ENCODE assay signal across 9 cellular contexts in the genomic region with DNA sequence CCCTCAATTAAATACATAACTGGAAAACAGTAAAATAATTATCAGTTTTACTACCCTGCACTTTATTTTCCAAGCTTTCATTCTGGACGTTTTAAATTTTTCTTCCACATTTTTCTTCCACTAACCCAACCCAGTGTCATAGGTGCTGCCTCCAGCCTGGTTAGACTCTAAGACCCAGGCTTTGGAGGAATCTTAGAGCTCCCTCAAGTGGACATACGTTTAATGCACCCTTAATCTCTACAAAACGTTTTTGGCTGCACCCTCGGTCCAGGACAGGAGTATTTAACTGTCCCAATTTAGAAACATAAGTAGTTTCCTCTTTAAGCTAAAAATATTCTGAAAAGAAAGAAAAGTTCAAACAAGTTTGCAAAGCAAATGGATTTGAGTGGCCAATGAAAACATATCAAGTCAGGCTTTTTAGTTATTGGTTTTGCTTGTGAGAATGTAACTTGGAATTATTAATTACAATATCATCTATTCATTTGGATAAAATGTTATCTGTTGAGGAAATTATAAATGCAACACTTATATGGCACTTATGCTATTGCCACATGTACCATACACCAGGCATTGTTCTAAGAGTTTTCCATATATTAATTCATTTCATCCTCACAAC. TPM values are rescaled to one million over a fixed set of nuclear protein-coding genes. Genes with fewer than 3 reads are reported as not detected.
A peak's percentile ranks its signal among the peaks of the same experiment; 100 is the strongest.
DNase-seq lines count a peak whose midpoint lies in the region; ATAC-seq and TF ChIP-seq lines count a peak whose summit lies in the region.
"Had no signal": no experiment of that assay in that cellular context is flagged by ENCODE, and none has a peak within 500 bp of the region (broad histone marks: within the 10 kb centered on the region; RNA-seq: fewer than 3 reads in every experiment).

No MANE protein-coding gene starts in this region.

- H3K9me3 ChIP-seq in PC-3 (ENCODE audit: low read length) = no peaks in the 10 kb centered on the region

- peak; percentile 91 for TF ChIP-seq CTCF in PC-3 (conservative IDR thresholded peaks at IDR 0.05; ENCODE audit: low read depth, low read length)
- peak; percentile 89 for TF ChIP-seq CTCF in epithelial cell of esophagus (IDR thresholded peaks at IDR 0.05; ENCODE audit: insufficient read depth, low read depth, low read length, missing control alignments)
- TF ChIP-seq CTCF in nephron (IDR thresholded peaks at IDR 0.05; ENCODE audit: unreplicated experiment in 3 of 3) = peak; percentile 65 to 81 (median 71)

- H3K36me3 ChIP-seq in PC-3 (ENCODE audit: low read depth, low read length) = no peaks in the 10 kb centered on the region

- no peaks in the 10 kb centered on the region for H3K79me2 ChIP-seq in PC-3 (ENCODE audit: low read length)

- H3K9me3 Mint-ChIP-seq in nephron = no peaks in the 10 kb centered on the region
- H3K9me3 Mint-ChIP-seq in activated naive CD8-positive, alpha-beta T cell treated with anti-CD3 and anti-CD28 coated beads, Interleukin-2, amount 50 U/mL, for 24 hours = peaks cover 6% of the 10 kb centered on the region

- H3K4me3 Mint-ChIP-seq in nephron = peak overlapping the region in 2 of 3 experiments; percentile 5 to 22
- H3K4me3 Mint-ChIP-seq in activated naive CD8-positive, alpha-beta T cell treated with anti-CD3 and anti-CD28 coated beads, Interleukin-2, amount 50 U/mL, for 24 hours = no peak overlapping the region
- H3K4me3 Mint-ChIP-seq: activated T-cell treated with anti-CD3 and anti-CD28 coated beads, Interleukin-2, amount 50 U/mL, for 72 hours had no signal

- H4K20me1 ChIP-seq in PC-3 (ENCODE audit: low read length) = no peaks in the 10 kb centered on the region

- no peak overlapping the region for H3K9ac ChIP-seq in PC-3 (ENCODE audit: low read length)

- DNase-seq in ELF-1 (ENCODE audit: low read depth, low spot score) = peak; percentile 58
- peak; percentile 37 for DNase-seq in HuH-7.5 (ENCODE audit: low spot score)
- DNase-seq in PC-3 = peak; percentile 81
- DNase-seq in epithelial cell of esophagus (ENCODE audit: low read depth) = peak; percentile 70
- DNase-seq in activated naive CD8-positive, alpha-beta T cell treated with anti-CD3 and anti-CD28 coated beads, Interleukin-2, amount 50 U/mL, for 24 hours = no peak

- no peak overlapping the region for H3K4me2 ChIP-seq in PC-3 (ENCODE audit: low read length)

- BruUV-seq in PC-3 (replicated peaks; lab: Mats Ljungman, UMichigan) = no TSS peak

- no peaks in the 10 kb centered on the region for H3K27me3 Mint-ChIP-seq in nephron (ENCODE audit: low read depth)
- peaks cover 3% of the 10 kb centered on the region for H3K27me3 Mint-ChIP-seq in activated naive CD8-positive, alpha-beta T cell treated with anti-CD3 and anti-CD28 coated beads, Interleukin-2, amount 50 U/mL, for 24 hours

- intact Hi-C loops in PC-3 (cut with micrococcal nuclease) = loop anchor here (1.0 to 5.0 kb wide), 2 partner anchors 830 to 1192 kb away; no protein-coding TSS in a partner anchor

- CTCF ChIA-PET in PC-3 (lab: Charles Lee) = interaction anchor here (0.6 kb wide), 1 partner anchor 129 kb away, joined by 3 read pairs; no protein-coding TSS in a partner anchor

- no peaks in the 10 kb centered on the region for H3K27me3 ChIP-seq in PC-3 (ENCODE audit: low read length)

- H3K4me1 ChIP-seq in PC-3 (ENCODE audit: insufficient read depth, low read length) = no peaks in the 10 kb centered on the region

- no peak overlapping the region for H2AFZ ChIP-seq in PC-3 (ENCODE audit: low read length)

- ATAC-seq in GM21515 (IDR thresholded peaks at IDR 0.05; ENCODE audit: unreplicated experiment) (peak; percentile 70), PC-3 (peak; percentile 95), HG03571 (IDR thresholded peaks at IDR 0.05; ENCODE audit: unreplicated experiment) (no peak)
- no peak for ATAC-seq in activated naive CD8-positive, alpha-beta T cell treated with anti-CD3 and anti-CD28 coated beads, Interleukin-2, amount 50 U/mL, for 24 hours

- peaks cover 9% of the 10 kb centered on the region for H3K36me3 Mint-ChIP-seq in nephron (ENCODE audit: low read depth)
- H3K36me3 Mint-ChIP-seq in activated naive CD8-positive, alpha-beta T cell treated with anti-CD3 and anti-CD28 coated beads, Interleukin-2, amount 50 U/mL, for 24 hours (ENCODE audit: low read depth) = no peaks in the 10 kb centered on the region

- POLR2A ChIA-PET in PC-3 (lab: Charles Lee; ENCODE audit: unreplicated experiment) = interaction anchor here (0.5 kb wide), 1 partner anchor 50 kb away, joined by 3 read pairs; no protein-coding TSS in a partner anchor

- H3F3A ChIP-seq in PC-3 (ENCODE audit: low read length, unreplicated experiment) = no peaks in the 10 kb centered on the region

- H3K4me3 ChIP-seq in PC-3 (ENCODE audit: low read length) = no peak overlapping the region
- no peak overlapping the region for H3K4me3 ChIP-seq in epithelial cell of esophagus (ENCODE audit: low read length)

- peaks cover 52% of the 10 kb centered on the region for H3K4me1 Mint-ChIP-seq in nephron
- H3K4me1 Mint-ChIP-seq in activated naive CD8-positive, alpha-beta T cell treated with anti-CD3 and anti-CD28 coated beads, Interleukin-2, amount 50 U/mL, for 24 hours = no peaks in the 10 kb centered on the region

- no peaks in the 10 kb centered on the region for H3K9me2 ChIP-seq in PC-3 (replicated peaks; ENCODE audit: low read length)

- H3K27ac ChIP-seq in PC-3 (ENCODE audit: low read length) = no peak overlapping the region

- peak overlapping the region; percentile 23 to 57 (median 45) for H3K27ac Mint-ChIP-seq in nephron
- no peak overlapping the region for H3K27ac Mint-ChIP-seq in activated naive CD8-positive, alpha-beta T cell treated with anti-CD3 and anti-CD28 coated beads, Interleukin-2, amount 50 U/mL, for 24 hours
- H3K27ac Mint-ChIP-seq: activated T-cell treated with anti-CD3 and anti-CD28 coated beads, Interleukin-2, amount 50 U/mL, for 72 hours had no signal

RNA-seq across cellular contexts. Expression of a gene that starts 38.9 kb away (rescaled TPM):
- total RNA-seq in PC-3 (2014; rRNA removed) = 1.8 and 1.9 TPM in 2 replicates
- total RNA-seq: activated T-cell treated with anti-CD3 and anti-CD28 coated beads, Interleukin-2, amount 50 U/mL, for 72 hours had no signal

Comparison
In these comparisons a context has a peak if more than half of its experiments do, and no peak if none do; other contexts are left out.
1. ATAC-seq: peak in GM21515 (single experiment) and PC-3 (single experiment); none in activated naive CD8-positive, alpha-beta T cell treated with anti-CD3 and anti-CD28 coated beads, Interleukin-2, amount 50 U/mL, for 24 hours (single experiment) and HG03571 (single experiment).
2. Peak in every context shown above with its lines, with median percentiles within 50 percentile points of each other: CTCF ChIP-seq.